ENCODE assay signal across 8 cellular contexts in the genomic region with DNA sequence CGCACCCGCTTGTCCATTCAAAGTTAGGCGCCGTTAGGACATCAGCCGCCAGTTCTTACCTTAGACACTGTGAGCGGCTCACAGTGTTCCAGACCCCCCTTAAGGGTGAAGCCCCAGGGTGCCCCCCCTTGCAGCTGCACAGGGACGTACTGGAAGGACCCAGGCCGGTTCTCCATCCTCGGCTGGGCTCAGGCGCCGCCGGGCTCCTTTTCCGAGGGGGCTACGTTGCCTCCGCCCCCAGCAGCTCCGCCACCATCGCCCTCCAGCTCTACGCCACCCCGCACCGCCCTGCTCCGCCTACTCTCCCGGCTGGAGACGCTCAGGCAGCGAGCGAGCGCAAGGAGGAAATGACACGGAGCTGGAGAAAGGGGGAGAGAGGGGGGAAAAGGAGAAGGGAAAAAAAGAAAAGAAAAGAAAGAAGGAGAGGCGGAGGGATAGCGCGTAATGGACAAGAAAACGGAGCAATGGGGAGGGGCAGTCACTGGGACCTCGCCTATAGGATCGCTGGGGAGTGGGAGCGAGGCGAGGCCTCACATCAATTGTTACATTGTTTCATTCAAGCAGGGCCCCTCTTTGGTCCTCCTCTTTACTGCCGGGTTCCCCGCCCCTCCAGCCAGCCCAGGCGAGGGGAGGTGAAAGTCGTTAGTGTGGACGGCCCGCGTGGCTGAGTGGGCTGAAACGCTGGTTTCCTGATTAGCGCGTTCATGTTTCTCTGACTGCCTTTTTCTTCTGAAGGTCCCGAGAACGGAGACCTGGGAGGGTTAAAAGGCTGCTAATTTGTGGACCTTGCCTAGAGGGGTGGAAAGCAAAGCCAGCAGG. TPM values are rescaled to one million over a fixed set of nuclear protein-coding genes. Genes with fewer than 3 reads are reported as not detected.
A peak's percentile ranks its signal among the peaks of the same experiment; 100 is the strongest.
DNase-seq lines count a peak whose midpoint lies in the region; ATAC-seq, FAIRE-seq and TF ChIP-seq lines count a peak whose summit lies in the region.

A gene with protein sequence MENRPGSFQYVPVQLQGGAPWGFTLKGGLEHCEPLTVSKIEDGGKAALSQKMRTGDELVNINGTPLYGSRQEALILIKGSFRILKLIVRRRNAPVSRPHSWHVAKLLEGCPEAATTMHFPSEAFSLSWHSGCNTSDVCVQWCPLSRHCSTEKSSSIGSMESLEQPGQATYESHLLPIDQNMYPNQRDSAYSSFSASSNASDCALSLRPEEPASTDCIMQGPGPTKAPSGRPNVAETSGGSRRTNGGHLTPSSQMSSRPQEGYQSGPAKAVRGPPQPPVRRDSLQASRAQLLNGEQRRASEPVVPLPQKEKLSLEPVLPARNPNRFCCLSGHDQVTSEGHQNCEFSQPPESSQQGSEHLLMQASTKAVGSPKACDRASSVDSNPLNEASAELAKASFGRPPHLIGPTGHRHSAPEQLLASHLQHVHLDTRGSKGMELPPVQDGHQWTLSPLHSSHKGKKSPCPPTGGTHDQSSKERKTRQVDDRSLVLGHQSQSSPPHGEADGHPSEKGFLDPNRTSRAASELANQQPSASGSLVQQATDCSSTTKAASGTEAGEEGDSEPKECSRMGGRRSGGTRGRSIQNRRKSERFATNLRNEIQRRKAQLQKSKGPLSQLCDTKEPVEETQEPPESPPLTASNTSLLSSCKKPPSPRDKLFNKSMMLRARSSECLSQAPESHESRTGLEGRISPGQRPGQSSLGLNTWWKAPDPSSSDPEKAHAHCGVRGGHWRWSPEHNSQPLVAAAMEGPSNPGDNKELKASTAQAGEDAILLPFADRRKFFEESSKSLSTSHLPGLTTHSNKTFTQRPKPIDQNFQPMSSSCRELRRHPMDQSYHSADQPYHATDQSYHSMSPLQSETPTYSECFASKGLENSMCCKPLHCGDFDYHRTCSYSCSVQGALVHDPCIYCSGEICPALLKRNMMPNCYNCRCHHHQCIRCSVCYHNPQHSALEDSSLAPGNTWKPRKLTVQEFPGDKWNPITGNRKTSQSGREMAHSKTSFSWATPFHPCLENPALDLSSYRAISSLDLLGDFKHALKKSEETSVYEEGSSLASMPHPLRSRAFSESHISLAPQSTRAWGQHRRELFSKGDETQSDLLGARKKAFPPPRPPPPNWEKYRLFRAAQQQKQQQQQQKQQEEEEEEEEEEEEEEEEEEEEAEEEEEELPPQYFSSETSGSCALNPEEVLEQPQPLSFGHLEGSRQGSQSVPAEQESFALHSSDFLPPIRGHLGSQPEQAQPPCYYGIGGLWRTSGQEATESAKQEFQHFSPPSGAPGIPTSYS (N-terminal part only) (minus strand): TSS at position 352 of the 819 bp plus-strand sequence. CDS start 176 bp downstream, at position 176.

- H3K4me2 ChIP-seq in skeletal muscle satellite cell (ENCODE audit: low read length) = peak within 1 kb of the TSS; percentile 80

- H3K27me3 ChIP-seq in skeletal muscle satellite cell (ENCODE audit: control insufficient read depth, insufficient read depth, low read length) = no peaks in the 10 kb centered on the region

- ATAC-seq in GM18502 (IDR thresholded peaks at IDR 0.05; ENCODE audit: poor library complexity, unreplicated experiment) = no peak

- no peak for TF ChIP-seq CTCF in kidney (IDR thresholded peaks at IDR 0.05; ENCODE audit: borderline replicate concordance, extremely low read depth, insufficient read depth)

- in situ Hi-C loops in KBM-7 (cut with MboI; ENCODE audit: low pct_unique_long_range_greater_than_20kb, low sequenced_read_pairs) = no loop called here

- no peaks in the 10 kb centered on the region for H3K36me3 ChIP-seq in kidney (ENCODE audit: control insufficient read depth in 1 of 2, insufficient read depth in 2 of 2, low read length in 2 of 2)
- H3K36me3 ChIP-seq in skeletal muscle satellite cell (ENCODE audit: insufficient read depth, low read length) = no peaks in the 10 kb centered on the region

- H3K27ac ChIP-seq in cingulate gyrus (ENCODE audit: low read depth, low read length) = peak within 1 kb of the TSS; percentile 91
- peak within 1 kb of the TSS; percentile 80 to 84 for H3K27ac ChIP-seq in kidney (ENCODE audit: low read depth in 2 of 2, low read length in 2 of 2)

- H3K4me1 ChIP-seq in kidney (ENCODE audit: control insufficient read depth in 1 of 2, insufficient read depth in 1 of 2, low read depth in 1 of 2, low read length in 2 of 2) (peaks cover 0 to 3% of the 10 kb centered on the region in 2 donors), skeletal muscle satellite cell (ENCODE audit: control insufficient read depth, insufficient read depth, low read length) (peaks cover 8% of the 10 kb centered on the region)

- H3K4me3 ChIP-seq in kidney (ENCODE audit: low read length in 2 of 2) = peak within 1 kb of the TSS; percentile 62 to 79
- peak within 1 kb of the TSS; percentile 74 for H3K4me3 ChIP-seq in skeletal muscle satellite cell (ENCODE audit: low read length)

- H3K9ac ChIP-seq in kidney (ENCODE audit: low read length in 2 of 2) = peak within 1 kb of the TSS; percentile 82 to 87
- peak within 1 kb of the TSS; percentile 64 for H3K9ac ChIP-seq in skeletal muscle satellite cell (ENCODE audit: low read depth, low read length)

- FAIRE-seq in kidney (lab: Jason Lieb, UNC) = no peak

- intact Hi-C loops in kidney (cut with DNase I) = no loop called here

- DNase-seq in KBM-7 = peak; percentile 38
- DNase-seq in kidney = peak; percentile 86
- DNase-seq in stimulated activated CD4-positive, alpha-beta T cell treated with anti-CD3 and anti-CD28 coated beads, Interleukin-12 subunit alpha, Interleukin-12 subunit beta, amount 100 ng/mL, for 4 hours = no peak
- no peak for DNase-seq in germinal center (ENCODE audit: low spot score)
- no peak for DNase-seq in NOMO-1 (lab: John Stamatoyannopoulos, UW; ENCODE audit: unreplicated experiment in 2 of 2)

- no peaks in the 10 kb centered on the region for H3K9me3 ChIP-seq in kidney (ENCODE audit: control insufficient read depth in 1 of 2, low read length in 2 of 2)
- H3K9me3 ChIP-seq in skeletal muscle satellite cell (replicated peaks; ENCODE audit: low read length) = no peaks in the 10 kb centered on the region

RNA-seq across cellular contexts. Expression of the gene that starts here (rescaled TPM):
- total RNA-seq in kidney = 21.8 TPM
- polyA plus RNA-seq in kidney (ENCODE audit: insufficient read depth, low read depth, low replicate concordance) = 5.7 TPM
- 0.44 and 0.51 TPM in 2 replicates for total RNA-seq in skeletal muscle satellite cell (2012; rRNA removed)

Comparison
In these comparisons a context has a peak if more than half of its experiments do, and no peak if none do; other contexts are left out.
1. DNase-seq: peak in KBM-7 (single experiment) and kidney (single experiment); none in stimulated activated CD4-positive, alpha-beta T cell treated with anti-CD3 and anti-CD28 coated beads, Interleukin-12 subunit alpha, Interleukin-12 subunit beta, amount 100 ng/mL, for 4 hours (single experiment), germinal center (single experiment) and NOMO-1 (0 of 2).